Comparison of ENCODE assay signal across 8 cellular contexts in genomic region chr10:114632869-114633715, GRCh38. TPM values are rescaled to one million over a fixed set of nuclear protein-coding genes. Genes with fewer than 3 reads are reported as not detected.
A peak's percentile ranks its signal among the peaks of the same experiment; 100 is the strongest.
DNase-seq lines count a peak whose midpoint lies in the region; ATAC-seq and TF ChIP-seq lines count a peak whose summit lies in the region.

No MANE protein-coding gene starts in this region.

- intact Hi-C loops in Calu3 (cut with micrococcal nuclease; ENCODE audit: unreplicated experiment), result loop anchor here (2.0 to 5.0 kb wide), 3 partner anchors 62 to 154 kb away; no protein-coding TSS in a partner anchor

- no peaks in the 10 kb centered on the region for H3K36me3 ChIP-seq in stomach smooth muscle (ENCODE audit: control insufficient read depth in 2 of 2, insufficient read depth in 2 of 2, low read length in 2 of 2)

- no peaks in the 10 kb centered on the region for H3K9me3 ChIP-seq in stomach smooth muscle (ENCODE audit: control insufficient read depth in 2 of 2, low read length in 2 of 2)

- no peak for TF ChIP-seq CTCF in Calu3 (IDR thresholded peaks at IDR 0.05; ENCODE audit: unreplicated experiment)

- peak overlapping the region; percentile 60 for H3K27ac ChIP-seq in stomach smooth muscle (ENCODE audit: low read length)

- H3K4me1 ChIP-seq in stomach smooth muscle (ENCODE audit: control insufficient read depth, insufficient read depth, low read length), result peaks cover 26% of the 10 kb centered on the region

- no TSS peak for BruUV-seq in Calu3 (replicated peaks; lab: Mats Ljungman, UMichigan)

- H3K9ac ChIP-seq in stomach smooth muscle (ENCODE audit: low read length in 2 of 2), result peak overlapping the region in 1 of 2 donors; percentile 29

- H3K9me3 Mint-ChIP-seq in Calu3 (ENCODE audit: low read depth, unreplicated experiment), result no peaks in the 10 kb centered on the region

- H3K27me3 ChIP-seq in stomach smooth muscle (ENCODE audit: control insufficient read depth in 1 of 2, insufficient read depth in 2 of 2, low read length in 2 of 2), result peaks cover 0 to 8% of the 10 kb centered on the region in 2 donors

- H3K36me3 Mint-ChIP-seq in Calu3 (ENCODE audit: insufficient read depth, unreplicated experiment), result peaks cover 22% of the 10 kb centered on the region

- peaks cover 55% of the 10 kb centered on the region for H3K4me1 Mint-ChIP-seq in Calu3 (ENCODE audit: low read depth, unreplicated experiment)

- H3K27ac Mint-ChIP-seq in Calu3 (ENCODE audit: unreplicated experiment), result peak overlapping the region; percentile 81

- peak; percentile 53 for ATAC-seq in HG02885 (IDR thresholded peaks at IDR 0.05; ENCODE audit: poor library complexity, unreplicated experiment)

- CTCF ChIA-PET in Calu3 (lab: Charles Lee), result interaction anchor here (0.7 kb wide), 1 partner anchor 10 kb away, joined by 3 read pairs; no protein-coding TSS in a partner anchor

- no peaks in the 10 kb centered on the region for H3K27me3 Mint-ChIP-seq in Calu3 (ENCODE audit: unreplicated experiment)

- DNase-seq in Calu3 (peak; percentile 42), astrocyte of the hippocampus (ENCODE audit: low read depth, low spot score) (peak; percentile 90), iris pigment epithelial cell (ENCODE audit: low read depth) (peak; percentile 81), CD1c-positive myeloid dendritic cell (ENCODE audit: extremely low spot score) (no peak), SIG-M5 treated with dmso at 0.1 percent for 504 hours (lab: John Stamatoyannopoulos, UW; ENCODE audit: unreplicated experiment) (no peak), middle frontal gyrus (ENCODE audit: extremely low spot score, low spot score) (no peak)

- peak overlapping the region; percentile 2 to 90 for H3K4me3 ChIP-seq in stomach smooth muscle (ENCODE audit: low read length in 2 of 2)

- peak overlapping the region; percentile 87 for H3K4me3 Mint-ChIP-seq in Calu3 (ENCODE audit: low read depth, unreplicated experiment)

RNA-seq across cellular contexts. Expression of gene ABLIM1, which starts 25.0 kb away (rescaled TPM):
- total RNA-seq in Calu3 (2022), result 81.1 and 89.4 TPM in 2 replicates

Comparison
In these comparisons a context has a peak if more than half of its experiments do, and no peak if none do; other contexts are left out.
1. DNase-seq: peak in Calu3 (single experiment), astrocyte of the hippocampus (single experiment) and iris pigment epithelial cell (single experiment); none in CD1c-positive myeloid dendritic cell (single experiment), SIG-M5 treated with dmso at 0.1 percent for 504 hours (single experiment) and middle frontal gyrus (single experiment).